1 cellular context compared by ENCODE assay signal in genomic region chr1:18322353-18323032, GRCh38.
TF ChIP-seq lines count a peak whose summit lies in the region.

No MANE protein-coding gene starts in this region.

TF ChIP-seq in HepG2, 621 proteins besides CTCF, POLR2A, EP300 and RAD21 (continued from another document):
- peak; percentile 54; the same call in 1 of the 2 replicates for TF ChIP-seq RNF2 (conservative IDR thresholded peaks at IDR 0.05; ENCODE audit: low read depth)
- TF ChIP-seq GTF3A (CRISPR knock-in tag; conservative IDR thresholded peaks at IDR 0.05) = no peak
- TF ChIP-seq NRL (CRISPR knock-in tag; IDR thresholded peaks at IDR 0.05; ENCODE audit: borderline replicate concordance) = 0 out of 2 replicates have a peak, but pooled peaks have one; percentile 33
- TF ChIP-seq ZFP91 (CRISPR knock-in tag; IDR thresholded peaks at IDR 0.05; ENCODE audit: borderline replicate concordance) = no peak; the same call in 1 of the 2 replicates
- no peak for TF ChIP-seq NCOA5 (CRISPR knock-in tag; IDR thresholded peaks at IDR 0.05)
- TF ChIP-seq NR3C1 (CRISPR knock-in tag; IDR thresholded peaks at IDR 0.05) = no peak
- TF ChIP-seq, protein P1, sequence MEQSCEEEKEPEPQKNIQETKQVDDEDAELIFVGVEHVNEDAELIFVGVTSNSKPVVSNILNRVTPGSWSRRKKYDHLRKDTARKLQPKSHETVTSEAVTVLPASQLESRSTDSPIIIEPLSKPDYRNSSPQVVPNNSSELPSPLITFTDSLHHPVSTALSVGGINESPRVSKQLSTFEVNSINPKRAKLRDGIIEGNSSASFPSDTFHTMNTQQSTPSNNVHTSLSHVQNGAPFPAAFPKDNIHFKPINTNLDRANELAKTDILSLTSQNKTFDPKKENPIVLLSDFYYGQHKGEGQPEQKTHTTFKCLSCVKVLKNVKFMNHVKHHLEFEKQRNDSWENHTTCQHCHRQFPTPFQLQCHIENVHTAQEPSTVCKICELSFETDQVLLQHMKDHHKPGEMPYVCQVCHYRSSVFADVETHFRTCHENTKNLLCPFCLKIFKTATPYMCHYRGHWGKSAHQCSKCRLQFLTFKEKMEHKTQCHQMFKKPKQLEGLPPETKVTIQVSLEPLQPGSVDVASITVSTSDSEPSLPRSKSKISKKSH (CRISPR knock-in tag; IDR thresholded peaks at IDR 0.05; ENCODE audit: borderline replicate concordance) = no peak
- TF ChIP-seq TMF1 (CRISPR knock-in tag; IDR thresholded peaks at IDR 0.05; ENCODE audit: low read depth) = no peak
- peak; percentile 13; the same call in 1 of the 2 replicates for TF ChIP-seq STAG1 (CRISPR knock-in tag; IDR thresholded peaks at IDR 0.05)
- TF ChIP-seq MAX (IDR thresholded peaks at IDR 0.05) = peak; percentile 90
- 0 out of 2 replicates have a peak, but pooled peaks have one; percentile 52 for TF ChIP-seq TFE3 (CRISPR knock-in tag; IDR thresholded peaks at IDR 0.05)
- no peak for TF ChIP-seq RBAK (CRISPR knock-in tag; IDR thresholded peaks at IDR 0.05)
- TF ChIP-seq ZNF607 (CRISPR knock-in tag; IDR thresholded peaks at IDR 0.05; ENCODE audit: borderline replicate concordance) = 0 out of 2 replicates have a peak, but pooled peaks have one; percentile 30
- TF ChIP-seq ZNF354B (CRISPR knock-in tag; IDR thresholded peaks at IDR 0.05) = no peak
- no peak for TF ChIP-seq ZNF280D (CRISPR knock-in tag; IDR thresholded peaks at IDR 0.05)
